1 cellular context compared by ENCODE assay signal in the genomic region with DNA sequence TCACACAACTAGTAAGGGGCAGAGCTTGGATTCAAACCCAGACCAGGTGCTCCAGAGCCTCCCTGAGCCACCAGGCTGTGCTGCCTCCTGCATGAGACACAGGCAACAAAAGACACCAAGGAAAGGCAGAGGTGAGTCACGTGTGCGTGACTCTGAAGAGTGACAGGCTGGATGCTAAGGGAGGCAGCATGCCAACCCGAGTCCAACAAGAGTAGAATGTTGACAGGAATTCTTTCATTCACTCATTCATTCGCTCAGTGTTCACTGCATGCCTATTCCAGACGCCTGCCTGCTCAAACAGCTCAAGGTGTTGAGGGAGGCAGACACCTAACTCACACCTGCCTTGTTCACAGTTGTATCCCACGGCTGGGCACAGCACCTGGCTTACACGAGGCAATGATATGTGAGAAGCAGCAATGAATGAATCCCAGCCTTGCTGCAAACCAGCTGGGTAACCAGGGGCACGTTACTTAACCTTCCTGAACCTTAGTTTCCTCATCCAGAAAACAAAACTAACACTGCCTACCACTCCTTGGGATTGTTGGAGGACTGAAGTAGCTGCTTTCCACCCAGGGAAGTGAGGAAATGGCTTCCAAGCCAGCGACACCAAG.
TF ChIP-seq lines count a peak whose summit lies in the region.

No MANE protein-coding gene starts in this region.

TF ChIP-seq in SK-N-SH, 30 proteins besides CTCF, POLR2A, EP300 and RAD21 (continued from another document):
- TF ChIP-seq, protein P1, sequence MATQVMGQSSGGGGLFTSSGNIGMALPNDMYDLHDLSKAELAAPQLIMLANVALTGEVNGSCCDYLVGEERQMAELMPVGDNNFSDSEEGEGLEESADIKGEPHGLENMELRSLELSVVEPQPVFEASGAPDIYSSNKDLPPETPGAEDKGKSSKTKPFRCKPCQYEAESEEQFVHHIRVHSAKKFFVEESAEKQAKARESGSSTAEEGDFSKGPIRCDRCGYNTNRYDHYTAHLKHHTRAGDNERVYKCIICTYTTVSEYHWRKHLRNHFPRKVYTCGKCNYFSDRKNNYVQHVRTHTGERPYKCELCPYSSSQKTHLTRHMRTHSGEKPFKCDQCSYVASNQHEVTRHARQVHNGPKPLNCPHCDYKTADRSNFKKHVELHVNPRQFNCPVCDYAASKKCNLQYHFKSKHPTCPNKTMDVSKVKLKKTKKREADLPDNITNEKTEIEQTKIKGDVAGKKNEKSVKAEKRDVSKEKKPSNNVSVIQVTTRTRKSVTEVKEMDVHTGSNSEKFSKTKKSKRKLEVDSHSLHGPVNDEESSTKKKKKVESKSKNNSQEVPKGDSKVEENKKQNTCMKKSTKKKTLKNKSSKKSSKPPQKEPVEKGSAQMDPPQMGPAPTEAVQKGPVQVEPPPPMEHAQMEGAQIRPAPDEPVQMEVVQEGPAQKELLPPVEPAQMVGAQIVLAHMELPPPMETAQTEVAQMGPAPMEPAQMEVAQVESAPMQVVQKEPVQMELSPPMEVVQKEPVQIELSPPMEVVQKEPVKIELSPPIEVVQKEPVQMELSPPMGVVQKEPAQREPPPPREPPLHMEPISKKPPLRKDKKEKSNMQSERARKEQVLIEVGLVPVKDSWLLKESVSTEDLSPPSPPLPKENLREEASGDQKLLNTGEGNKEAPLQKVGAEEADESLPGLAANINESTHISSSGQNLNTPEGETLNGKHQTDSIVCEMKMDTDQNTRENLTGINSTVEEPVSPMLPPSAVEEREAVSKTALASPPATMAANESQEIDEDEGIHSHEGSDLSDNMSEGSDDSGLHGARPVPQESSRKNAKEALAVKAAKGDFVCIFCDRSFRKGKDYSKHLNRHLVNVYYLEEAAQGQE (IDR thresholded peaks at IDR 0.05; ENCODE audit: low read depth, low read length) = no peak
- TF ChIP-seq YY1 (IDR thresholded peaks at IDR 0.05; ENCODE audit: low read depth) (no peak), CHD2 (IDR thresholded peaks at IDR 0.05; ENCODE audit: low read length, partially characterized antibody) (no peak), SIN3A (IDR thresholded peaks at IDR 0.05; ENCODE audit: borderline replicate concordance, low read depth, low read length) (no peak), FOSL2 (IDR thresholded peaks at IDR 0.05; ENCODE audit: borderline replicate concordance, low read depth) (no peak), USF1 (IDR thresholded peaks at IDR 0.05; ENCODE audit: borderline replicate concordance, low read depth) (no peak), GATA2 (CRISPR knock-in tag; IDR thresholded peaks at IDR 0.05) (no peak), NFIC (IDR thresholded peaks at IDR 0.05; ENCODE audit: borderline replicate concordance) (no peak), FOXM1 (IDR thresholded peaks at IDR 0.05; ENCODE audit: low read depth) (no peak), ELF1 (IDR thresholded peaks at IDR 0.05) (no peak), NRF1 (IDR thresholded peaks at IDR 0.05; ENCODE audit: low read depth, low read length) (no peak), FOXJ3 (CRISPR knock-in tag; IDR thresholded peaks at IDR 0.05) (no peak), RXRA (IDR thresholded peaks at IDR 0.05; ENCODE audit: borderline replicate concordance, low read depth) (no peak)
- TF ChIP-seq, protein P2, sequence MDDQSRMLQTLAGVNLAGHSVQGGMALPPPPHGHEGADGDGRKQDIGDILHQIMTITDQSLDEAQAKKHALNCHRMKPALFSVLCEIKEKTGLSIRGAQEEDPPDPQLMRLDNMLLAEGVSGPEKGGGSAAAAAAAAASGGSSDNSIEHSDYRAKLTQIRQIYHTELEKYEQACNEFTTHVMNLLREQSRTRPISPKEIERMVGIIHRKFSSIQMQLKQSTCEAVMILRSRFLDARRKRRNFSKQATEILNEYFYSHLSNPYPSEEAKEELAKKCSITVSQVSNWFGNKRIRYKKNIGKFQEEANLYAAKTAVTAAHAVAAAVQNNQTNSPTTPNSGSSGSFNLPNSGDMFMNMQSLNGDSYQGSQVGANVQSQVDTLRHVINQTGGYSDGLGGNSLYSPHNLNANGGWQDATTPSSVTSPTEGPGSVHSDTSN (IDR thresholded peaks at IDR 0.05) = no peak
- TF ChIP-seq, protein P3, sequence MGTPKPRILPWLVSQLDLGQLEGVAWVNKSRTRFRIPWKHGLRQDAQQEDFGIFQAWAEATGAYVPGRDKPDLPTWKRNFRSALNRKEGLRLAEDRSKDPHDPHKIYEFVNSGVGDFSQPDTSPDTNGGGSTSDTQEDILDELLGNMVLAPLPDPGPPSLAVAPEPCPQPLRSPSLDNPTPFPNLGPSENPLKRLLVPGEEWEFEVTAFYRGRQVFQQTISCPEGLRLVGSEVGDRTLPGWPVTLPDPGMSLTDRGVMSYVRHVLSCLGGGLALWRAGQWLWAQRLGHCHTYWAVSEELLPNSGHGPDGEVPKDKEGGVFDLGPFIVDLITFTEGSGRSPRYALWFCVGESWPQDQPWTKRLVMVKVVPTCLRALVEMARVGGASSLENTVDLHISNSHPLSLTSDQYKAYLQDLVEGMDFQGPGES (IDR thresholded peaks at IDR 0.05; ENCODE audit: low read depth, low read length) = no peak
